ENCODE assay signal across 8 cellular contexts in genomic region chr17:40818733-40819527, GRCh38. TPM values are rescaled to one million over a fixed set of nuclear protein-coding genes. Genes with fewer than 3 reads are reported as not detected.
DNase-seq lines count a peak whose midpoint lies in the region; ATAC-seq, FAIRE-seq and TF ChIP-seq lines count a peak whose summit lies in the region.

No MANE protein-coding gene starts in this region.

- peak overlapping the region; percentile 83 for H3K4me2 ChIP-seq in HepG2 (ENCODE audit: low read depth, low read length)

- H3K4me3 Mint-ChIP-seq in activated CD4-positive, alpha-beta T cell treated with anti-CD3 and anti-CD28 coated beads, Interleukin-2, amount 10 ng/mL, durations not matched to agents 7 days and 5 days = peak overlapping the region; percentile 85

- H3K9me3 ChIP-seq in HepG2 (ENCODE audit: low read length) = no peaks in the 10 kb centered on the region

- H4K20me1 ChIP-seq in HepG2 (ENCODE audit: insufficient read depth, low read length) = no peaks in the 10 kb centered on the region

- POLR2A ChIA-PET in AG04449 (lab: Yijun Ruan, JAX) = interaction anchor here (0.8 to 1.0 kb wide), 4 partner anchors 9 to 870 kb away, joined by 4 to 5 read pairs (median 5); no protein-coding TSS in a partner anchor
- POLR2A ChIA-PET in activated CD4-positive, alpha-beta T cell treated with anti-CD3 and anti-CD28 coated beads, Interleukin-2, amount 10 ng/mL, durations not matched to agents 7 days and 5 days (lab: Charles Lee) = interaction anchor here (0.7 to 1.2 kb wide), 4 partner anchors 33 to 871 kb away, joined by 3 to 5 read pairs (median 4); no protein-coding TSS in a partner anchor
- POLR2A ChIA-PET in HepG2 (lab: Yijun Ruan, JAX) = interaction anchor here (0.7 to 2.4 kb wide), 22 partner anchors 9 to 872 kb away, joined by 3 to 24 read pairs (median 4); partner anchors contain the start of genes EIF1, KRT19 and SMARCE1

- peaks cover 8% of the 10 kb centered on the region for H3K9me3 Mint-ChIP-seq in activated CD4-positive, alpha-beta T cell treated with anti-CD3 and anti-CD28 coated beads, Interleukin-2, amount 10 ng/mL, durations not matched to agents 7 days and 5 days

- in situ Hi-C loops in HepG2 (cut with HindIII; ENCODE audit: extremely low pct_ligation_motif_present, low pct_unique_long_range_greater_than_20kb) = no loop called here

- H3K9ac ChIP-seq in HepG2 (ENCODE audit: insufficient read depth, low read depth, low read length) = peak overlapping the region; percentile 87

- CTCF ChIA-PET in AG04449 (lab: Yijun Ruan, JAX) (interaction anchor here (0.7 to 4.1 kb wide), 11 partner anchors 9 to 848 kb away, joined by 3 to 26 read pairs (median 5); no protein-coding TSS in a partner anchor), HepG2 (lab: Yijun Ruan, JAX; ENCODE audit: low intra/inter-chr PET ratio, low total read pairs) (no interaction called here)
- CTCF ChIA-PET in activated CD4-positive, alpha-beta T cell treated with anti-CD3 and anti-CD28 coated beads, Interleukin-2, amount 10 ng/mL, durations not matched to agents 7 days and 5 days (lab: Charles Lee) = interaction anchor here (0.7 to 1.1 kb wide), 6 partner anchors 9 to 847 kb away, joined by 3 to 4 read pairs (median 3); no protein-coding TSS in a partner anchor

- 2% methylated on average over 30 of the region's 73 CpGs for whole genome bisulfite sequencing in HepG2 (ENCODE audit: low lambda C conversion rate)

- H3K4me3 ChIP-seq in AG04449 (ENCODE audit: low read depth, low read length) (peak overlapping the region; percentile 71), HepG2 (replicated peaks in 1 of 3; ENCODE audit: insufficient read depth in 1 of 3, low read depth in 2 of 3, low read length in 3 of 3) (peak overlapping the region; percentile 74 to 93 (median 81))

- no peak for FAIRE-seq in HepG2 (lab: Jason Lieb, UNC)

- no peaks in the 10 kb centered on the region; a peak in 1 of 5 replicates for H3K27me3 ChIP-seq in HepG2 (ENCODE audit: control insufficient read depth in 1 of 2, insufficient read depth in 2 of 2, low read length in 2 of 2)

- H3K4me1 Mint-ChIP-seq in activated CD4-positive, alpha-beta T cell treated with anti-CD3 and anti-CD28 coated beads, Interleukin-2, amount 10 ng/mL, durations not matched to agents 7 days and 5 days = peaks cover 33% of the 10 kb centered on the region

- peaks cover 20% of the 10 kb centered on the region for H3K79me2 ChIP-seq in HepG2 (ENCODE audit: insufficient read depth, low read length)

- H2AFZ ChIP-seq in HepG2 (ENCODE audit: low read length) = peak overlapping the region; percentile 64

- DNase-seq in AG04449 (ENCODE audit: low read depth, low spot score) = no peak
- peak; percentile 20 for DNase-seq in NCI-H524 treated with DMSO at 0.1 percent for 48 hours (lab: John Stamatoyannopoulos, UW)
- peak; percentile 82 for DNase-seq in activated CD4-positive, alpha-beta T cell treated with anti-CD3 and anti-CD28 coated beads, Interleukin-2, amount 10 ng/mL, durations not matched to agents 7 days and 5 days
- DNase-seq in dedifferentiated amniotic fluid mesenchymal stem cell (ENCODE audit: extremely low spot score) = peak; percentile 70
- DNase-seq in HepG2 (ENCODE audit: low spot score) = peak; percentile 68
- peak; percentile 81 to 84 for DNase-seq in stimulated activated CD4-positive, alpha-beta T cell treated with anti-CD3 and anti-CD28 coated beads, Interleukin-2, amount 100 ng/mL, for 48 hours

- peaks cover 33% of the 10 kb centered on the region for H3K4me1 ChIP-seq in HepG2 (ENCODE audit: insufficient read depth, low read length)

- BruUV-seq in HepG2 (replicated peaks; lab: Mats Ljungman, UMichigan) = no TSS peak

- ATAC-seq in GM19023 (IDR thresholded peaks at IDR 0.05; ENCODE audit: unreplicated experiment) (peak; percentile 85), HG03280 (IDR thresholded peaks at IDR 0.05; ENCODE audit: unreplicated experiment) (peak; percentile 85), HepG2 (peak; percentile 97)

- H3K27ac Mint-ChIP-seq in activated CD4-positive, alpha-beta T cell treated with anti-CD3 and anti-CD28 coated beads, Interleukin-2, amount 10 ng/mL, durations not matched to agents 7 days and 5 days = peak overlapping the region; percentile 97

- peak; percentile 61; the same call in 1 of the 2 replicates for TF ChIP-seq RAD21 in HepG2 (CRISPR knock-in tag; IDR thresholded peaks at IDR 0.05)

- H3K36me3 ChIP-seq in HepG2 (replicated peaks in 1 of 2; ENCODE audit: control insufficient read depth in 1 of 2, insufficient read depth in 2 of 2, low read length in 2 of 2) = peaks cover 4 to 7% of the 10 kb centered on the region in 2 experiments; a peak in 4 of 5 replicates

- TF ChIP-seq EP300 in HepG2 (IDR thresholded peaks at IDR 0.05; ENCODE audit: low read depth in 2 of 2, low read length in 2 of 2) (no peak), HepG2 (CRISPR knock-in tag; IDR thresholded peaks at IDR 0.05; ENCODE audit: borderline replicate concordance) (no peak)

- intact Hi-C loops in HepG2 (cut with micrococcal nuclease; ENCODE audit: unreplicated experiment) = no loop called here

- H3K27me3 Mint-ChIP-seq in activated CD4-positive, alpha-beta T cell treated with anti-CD3 and anti-CD28 coated beads, Interleukin-2, amount 10 ng/mL, durations not matched to agents 7 days and 5 days = peaks cover 5% of the 10 kb centered on the region

- peaks cover 41% of the 10 kb centered on the region for H3K36me3 Mint-ChIP-seq in activated CD4-positive, alpha-beta T cell treated with anti-CD3 and anti-CD28 coated beads, Interleukin-2, amount 10 ng/mL, durations not matched to agents 7 days and 5 days (ENCODE audit: low read depth)

- peak overlapping the region; percentile 82 for H3K27ac ChIP-seq in HepG2 (ENCODE audit: extremely low read length, insufficient read depth, low read length)

- peak; percentile 72 to 76 for TF ChIP-seq POLR2A in HepG2 (IDR thresholded peaks at IDR 0.05; ENCODE audit: insufficient read depth in 1 of 2, low read depth in 2 of 2, low read length in 2 of 2)

- no peak for TF ChIP-seq CTCF in AG04449 (IDR thresholded peaks at IDR 0.05; ENCODE audit: insufficient read depth, low read length, missing control alignments)
- no peak for TF ChIP-seq CTCF in HepG2 (CRISPR knock-in tag; IDR thresholded peaks at IDR 0.05)

RNA-seq across cellular contexts. Expression of gene KRT10, which starts 3.5 kb away (rescaled TPM):
- total RNA-seq in activated CD4-positive, alpha-beta T cell treated with anti-CD3 and anti-CD28 coated beads, Interleukin-2, amount 10 ng/mL, durations not matched to agents 7 days and 5 days = 10 to 100 TPM; 21.0 to 22.9 TPM
- total RNA-seq in HepG2 (2016; rRNA removed; fragmentation: Illumina TruSeq; extraction: Trizol) = 25.1 and 25.7 TPM in 2 replicates
- total RNA-seq in HepG2 (2016; cell fraction: cytosol; rRNA removed; fragmentation: Illumina TruSeq; extraction: Trizol; ENCODE audit: low read depth) = 41.7 and 51.6 TPM in 2 replicates
- 18.1 and 23.6 TPM in 2 replicates for total RNA-seq in HepG2 (2016; cell fraction: insoluble cytoplasmic fraction; rRNA removed; fragmentation: Illumina TruSeq; extraction: Trizol)
- total RNA-seq in HepG2 (2016; cell fraction: membrane; rRNA removed; fragmentation: Illumina TruSeq; extraction: Trizol) = 45.4 and 53.4 TPM in 2 replicates
- 11.0 and 14.4 TPM in 2 replicates for total RNA-seq in HepG2 (2016; cell fraction: nucleus; rRNA removed; fragmentation: Illumina TruSeq; extraction: Trizol)
- 23.0 and 27.5 TPM in 2 replicates for polyA plus RNA-seq in HepG2 (2011; rRNA removed)
- polyA plus RNA-seq in HepG2 (2011; cell fraction: cytosol; rRNA removed) = 12.7 and 15.6 TPM in 2 replicates
- 3.8 and 4.3 TPM in 2 replicates for polyA plus RNA-seq in HepG2 (2011; cell fraction: nucleus; rRNA removed)
- 43.3 and 55.8 TPM in 2 replicates for polyA plus RNA-seq in HepG2 (2012)
- polyA plus RNA-seq in HepG2 (2016; cell fraction: cytosol; fragmentation: Illumina TruSeq; extraction: Trizol; ENCODE audit: low read depth) = 133 and 205 TPM in 2 replicates
- 41.5 and 58.8 TPM in 2 replicates for polyA plus RNA-seq in HepG2 (2016; cell fraction: insoluble cytoplasmic fraction; fragmentation: Illumina TruSeq; extraction: Trizol; ENCODE audit: low read depth)
- 89.5 and 131 TPM in 2 replicates for polyA plus RNA-seq in HepG2 (2016; cell fraction: membrane; fragmentation: Illumina TruSeq; extraction: Trizol; ENCODE audit: low read depth)
- polyA plus RNA-seq in HepG2 (2016; cell fraction: nucleus; fragmentation: Illumina TruSeq; extraction: Trizol; ENCODE audit: insufficient read depth, low read depth) = 41.1 and 42.9 TPM in 2 replicates
- polyA minus RNA-seq in HepG2 (2011; rRNA and poly(A)+ RNA removed; ENCODE audit: low replicate concordance) = 0.64 and 16.3 TPM in 2 replicates
- polyA minus RNA-seq in HepG2 (2011; cell fraction: cytosol; rRNA and poly(A)+ RNA removed) = 1.8 and 4.3 TPM in 2 replicates
- 2.2 and 3.5 TPM in 2 replicates for polyA minus RNA-seq in HepG2 (2011; cell fraction: nucleus; rRNA and poly(A)+ RNA removed)

RNA-seq across cellular contexts. Expression of gene KRT28, which starts 19.2 kb away (rescaled TPM):
- not detected for total RNA-seq in activated CD4-positive, alpha-beta T cell treated with anti-CD3 and anti-CD28 coated beads, Interleukin-2, amount 10 ng/mL, durations not matched to agents 7 days and 5 days
- not detected in 2 replicates for total RNA-seq in HepG2 (2016; rRNA removed; fragmentation: Illumina TruSeq; extraction: Trizol)
- not detected in 2 replicates for total RNA-seq in HepG2 (2016; cell fraction: cytosol; rRNA removed; fragmentation: Illumina TruSeq; extraction: Trizol; ENCODE audit: low read depth)
- total RNA-seq in HepG2 (2016; cell fraction: insoluble cytoplasmic fraction; rRNA removed; fragmentation: Illumina TruSeq; extraction: Trizol) = not detected in 2 replicates
- not detected in 2 replicates for total RNA-seq in HepG2 (2016; cell fraction: membrane; rRNA removed; fragmentation: Illumina TruSeq; extraction: Trizol)
- not detected in 2 replicates for total RNA-seq in HepG2 (2016; cell fraction: nucleus; rRNA removed; fragmentation: Illumina TruSeq; extraction: Trizol)
- not detected in 2 replicates for polyA plus RNA-seq in HepG2 (2011; rRNA removed)
- polyA plus RNA-seq in HepG2 (2011; cell fraction: cytosol; rRNA removed) = not detected in 2 replicates
- polyA plus RNA-seq in HepG2 (2011; cell fraction: nucleus; rRNA removed) = not detected in 2 replicates
- polyA plus RNA-seq in HepG2 (2012) = not detected in 2 replicates
- not detected in 2 replicates for polyA plus RNA-seq in HepG2 (2016; cell fraction: cytosol; fragmentation: Illumina TruSeq; extraction: Trizol; ENCODE audit: low read depth)
- polyA plus RNA-seq in HepG2 (2016; cell fraction: insoluble cytoplasmic fraction; fragmentation: Illumina TruSeq; extraction: Trizol; ENCODE audit: low read depth) = not detected in 2 replicates
- polyA plus RNA-seq in HepG2 (2016; cell fraction: membrane; fragmentation: Illumina TruSeq; extraction: Trizol; ENCODE audit: low read depth) = not detected in 2 replicates
- not detected in 2 replicates for polyA plus RNA-seq in HepG2 (2016; cell fraction: nucleus; fragmentation: Illumina TruSeq; extraction: Trizol; ENCODE audit: insufficient read depth, low read depth)
- polyA minus RNA-seq in HepG2 (2011; rRNA and poly(A)+ RNA removed; ENCODE audit: low replicate concordance) = not detected in 2 replicates
- not detected in 2 replicates for polyA minus RNA-seq in HepG2 (2011; cell fraction: cytosol; rRNA and poly(A)+ RNA removed)
- polyA minus RNA-seq in HepG2 (2011; cell fraction: nucleus; rRNA and poly(A)+ RNA removed) = not detected in 2 replicates

RNA-seq across cellular contexts. Expression of gene KRT27, which starts 36.6 kb away (rescaled TPM):
- total RNA-seq in activated CD4-positive, alpha-beta T cell treated with anti-CD3 and anti-CD28 coated beads, Interleukin-2, amount 10 ng/mL, durations not matched to agents 7 days and 5 days = not detected
- total RNA-seq in HepG2 (2016; rRNA removed; fragmentation: Illumina TruSeq; extraction: Trizol) = not detected in 2 replicates
- not detected in 2 replicates for total RNA-seq in HepG2 (2016; cell fraction: cytosol; rRNA removed; fragmentation: Illumina TruSeq; extraction: Trizol; ENCODE audit: low read depth)
- total RNA-seq in HepG2 (2016; cell fraction: insoluble cytoplasmic fraction; rRNA removed; fragmentation: Illumina TruSeq; extraction: Trizol) = not detected in 2 replicates
- not detected in 2 replicates for total RNA-seq in HepG2 (2016; cell fraction: membrane; rRNA removed; fragmentation: Illumina TruSeq; extraction: Trizol)
- total RNA-seq in HepG2 (2016; cell fraction: nucleus; rRNA removed; fragmentation: Illumina TruSeq; extraction: Trizol) = not detected in 2 replicates
- polyA plus RNA-seq in HepG2 (2011; rRNA removed) = not detected in 2 replicates
- polyA plus RNA-seq in HepG2 (2011; cell fraction: cytosol; rRNA removed) = not detected in 2 replicates
- polyA plus RNA-seq in HepG2 (2011; cell fraction: nucleus; rRNA removed) = not detected in 2 replicates
- polyA plus RNA-seq in HepG2 (2012) = not detected in 2 replicates
- not detected in 2 replicates for polyA plus RNA-seq in HepG2 (2016; cell fraction: cytosol; fragmentation: Illumina TruSeq; extraction: Trizol; ENCODE audit: low read depth)
- not detected in 2 replicates for polyA plus RNA-seq in HepG2 (2016; cell fraction: insoluble cytoplasmic fraction; fragmentation: Illumina TruSeq; extraction: Trizol; ENCODE audit: low read depth)
- polyA plus RNA-seq in HepG2 (2016; cell fraction: membrane; fragmentation: Illumina TruSeq; extraction: Trizol; ENCODE audit: low read depth) = not detected in 2 replicates
- polyA plus RNA-seq in HepG2 (2016; cell fraction: nucleus; fragmentation: Illumina TruSeq; extraction: Trizol; ENCODE audit: insufficient read depth, low read depth) = not detected in 2 replicates
- polyA minus RNA-seq in HepG2 (2011; rRNA and poly(A)+ RNA removed; ENCODE audit: low replicate concordance) = not detected in 2 replicates
- polyA minus RNA-seq in HepG2 (2011; cell fraction: cytosol; rRNA and poly(A)+ RNA removed) = not detected in 2 replicates
- not detected in 2 replicates for polyA minus RNA-seq in HepG2 (2011; cell fraction: nucleus; rRNA and poly(A)+ RNA removed)

RNA-seq across cellular contexts. Expression of gene KRT26, which starts 46.9 kb away (rescaled TPM):
- not detected for total RNA-seq in activated CD4-positive, alpha-beta T cell treated with anti-CD3 and anti-CD28 coated beads, Interleukin-2, amount 10 ng/mL, durations not matched to agents 7 days and 5 days
- total RNA-seq in HepG2 (2016; rRNA removed; fragmentation: Illumina TruSeq; extraction: Trizol) = not detected in 2 replicates
- total RNA-seq in HepG2 (2016; cell fraction: cytosol; rRNA removed; fragmentation: Illumina TruSeq; extraction: Trizol; ENCODE audit: low read depth) = not detected in 2 replicates
- not detected in 2 replicates for total RNA-seq in HepG2 (2016; cell fraction: insoluble cytoplasmic fraction; rRNA removed; fragmentation: Illumina TruSeq; extraction: Trizol)
- not detected in 2 replicates for total RNA-seq in HepG2 (2016; cell fraction: membrane; rRNA removed; fragmentation: Illumina TruSeq; extraction: Trizol)
- not detected in 2 replicates for total RNA-seq in HepG2 (2016; cell fraction: nucleus; rRNA removed; fragmentation: Illumina TruSeq; extraction: Trizol)
- not detected in 2 replicates for polyA plus RNA-seq in HepG2 (2011; rRNA removed)
- not detected in 2 replicates for polyA plus RNA-seq in HepG2 (2011; cell fraction: cytosol; rRNA removed)
- not detected in 2 replicates for polyA plus RNA-seq in HepG2 (2011; cell fraction: nucleus; rRNA removed)
- polyA plus RNA-seq in HepG2 (2012) = not detected in 2 replicates
- polyA plus RNA-seq in HepG2 (2016; cell fraction: cytosol; fragmentation: Illumina TruSeq; extraction: Trizol; ENCODE audit: low read depth) = not detected in 2 replicates
- polyA plus RNA-seq in HepG2 (2016; cell fraction: insoluble cytoplasmic fraction; fragmentation: Illumina TruSeq; extraction: Trizol; ENCODE audit: low read depth) = not detected in 2 replicates
- polyA plus RNA-seq in HepG2 (2016; cell fraction: membrane; fragmentation: Illumina TruSeq; extraction: Trizol; ENCODE audit: low read depth) = not detected in 2 replicates
- polyA plus RNA-seq in HepG2 (2016; cell fraction: nucleus; fragmentation: Illumina TruSeq; extraction: Trizol; ENCODE audit: insufficient read depth, low read depth) = not detected in 2 replicates
- not detected in 2 replicates for polyA minus RNA-seq in HepG2 (2011; rRNA and poly(A)+ RNA removed; ENCODE audit: low replicate concordance)
- polyA minus RNA-seq in HepG2 (2011; cell fraction: cytosol; rRNA and poly(A)+ RNA removed) = not detected in 2 replicates
- not detected in 2 replicates for polyA minus RNA-seq in HepG2 (2011; cell fraction: nucleus; rRNA and poly(A)+ RNA removed)

RNA-seq across cellular contexts. Expression of gene KRT12, which starts 48.1 kb away (rescaled TPM):
- not detected for total RNA-seq in activated CD4-positive, alpha-beta T cell treated with anti-CD3 and anti-CD28 coated beads, Interleukin-2, amount 10 ng/mL, durations not matched to agents 7 days and 5 days
- 0.07 TPM in 1 of 2 replicates, not detected in the other for total RNA-seq in HepG2 (2016; rRNA removed; fragmentation: Illumina TruSeq; extraction: Trizol)
- not detected in 2 replicates for total RNA-seq in HepG2 (2016; cell fraction: cytosol; rRNA removed; fragmentation: Illumina TruSeq; extraction: Trizol; ENCODE audit: low read depth)
- not detected in 2 replicates for total RNA-seq in HepG2 (2016; cell fraction: insoluble cytoplasmic fraction; rRNA removed; fragmentation: Illumina TruSeq; extraction: Trizol)
- not detected in 2 replicates for total RNA-seq in HepG2 (2016; cell fraction: membrane; rRNA removed; fragmentation: Illumina TruSeq; extraction: Trizol)
- not detected in 2 replicates for total RNA-seq in HepG2 (2016; cell fraction: nucleus; rRNA removed; fragmentation: Illumina TruSeq; extraction: Trizol)
- polyA plus RNA-seq in HepG2 (2011; rRNA removed) = 0.09 and 0.31 TPM in 2 replicates
- 0.27 and 0.54 TPM in 2 replicates for polyA plus RNA-seq in HepG2 (2011; cell fraction: cytosol; rRNA removed)
- polyA plus RNA-seq in HepG2 (2011; cell fraction: nucleus; rRNA removed) = not detected in 2 replicates
- polyA plus RNA-seq in HepG2 (2012) = 0.07 and 0.20 TPM in 2 replicates
- polyA plus RNA-seq in HepG2 (2016; cell fraction: cytosol; fragmentation: Illumina TruSeq; extraction: Trizol; ENCODE audit: low read depth) = not detected in 2 replicates
- polyA plus RNA-seq in HepG2 (2016; cell fraction: insoluble cytoplasmic fraction; fragmentation: Illumina TruSeq; extraction: Trizol; ENCODE audit: low read depth) = 0.23 TPM in 1 of 2 replicates, not detected in the other
- not detected in 2 replicates for polyA plus RNA-seq in HepG2 (2016; cell fraction: membrane; fragmentation: Illumina TruSeq; extraction: Trizol; ENCODE audit: low read depth)
- not detected in 2 replicates for polyA plus RNA-seq in HepG2 (2016; cell fraction: nucleus; fragmentation: Illumina TruSeq; extraction: Trizol; ENCODE audit: insufficient read depth, low read depth)
- polyA minus RNA-seq in HepG2 (2011; rRNA and poly(A)+ RNA removed; ENCODE audit: low replicate concordance) = not detected in 2 replicates
- not detected in 2 replicates for polyA minus RNA-seq in HepG2 (2011; cell fraction: cytosol; rRNA and poly(A)+ RNA removed)
- polyA minus RNA-seq in HepG2 (2011; cell fraction: nucleus; rRNA and poly(A)+ RNA removed) = not detected in 2 replicates
